11 cellular contexts compared by ENCODE assay signal in the genomic region with DNA sequence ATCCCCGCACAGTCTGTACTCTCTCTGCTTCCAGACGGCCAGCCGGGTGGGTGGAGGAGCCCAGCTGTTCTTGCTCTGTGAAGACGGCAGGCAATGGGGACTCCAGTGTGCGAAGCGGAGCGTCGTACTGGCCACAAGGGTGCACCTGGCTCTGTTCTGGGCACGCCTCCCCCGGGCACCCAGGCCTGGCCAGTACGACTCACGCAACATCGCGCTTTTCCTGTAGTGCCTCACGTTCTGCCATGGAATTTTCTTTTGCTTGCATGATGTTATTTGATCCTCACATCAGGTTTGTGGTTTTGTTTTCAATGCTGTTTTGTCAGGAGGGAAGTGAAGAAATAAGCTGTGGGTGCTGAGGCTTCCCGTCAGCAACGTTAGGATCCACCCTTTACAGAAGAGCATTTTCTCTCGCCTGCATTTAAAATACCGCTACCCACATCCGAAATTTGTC.
DNase-seq lines count a peak whose midpoint lies in the region; ATAC-seq and TF ChIP-seq lines count a peak whose summit lies in the region.
"Had no signal": no experiment of that assay in that cellular context is flagged by ENCODE, and none has a peak within 500 bp of the region (broad histone marks: within the 10 kb centered on the region; RNA-seq: fewer than 3 reads in every experiment).

No MANE protein-coding gene starts in this region.

- H3K27ac ChIP-seq in PC-3 (ENCODE audit: low read length) (no peak overlapping the region), SK-N-SH (ENCODE audit: low read depth in 2 of 2, low read length in 1 of 2) (no peak overlapping the region)
- H3K27ac ChIP-seq: tibial nerve had no signal

- H3K4me2 ChIP-seq in PC-3 (ENCODE audit: low read length) (no peak overlapping the region), SK-N-SH (no peak overlapping the region)

- no peak overlapping the region for H3K4me3 Mint-ChIP-seq in stimulated activated effector memory CD8-positive, alpha-beta T cell treated with anti-CD3 and anti-CD28 coated beads, Interleukin-12 subunit alpha, Interleukin-12 subunit beta, amount 100 ng/mL, for 72 hours
- H3K4me3 Mint-ChIP-seq: activated naive CD8-positive, alpha-beta T cell had no signal

- H3K9ac ChIP-seq in PC-3 (ENCODE audit: low read length) (no peak overlapping the region), SK-N-SH (no peak overlapping the region)

- POLR2A ChIA-PET in PC-3 (lab: Charles Lee; ENCODE audit: unreplicated experiment) (no interaction called here), SK-N-SH (lab: Yijun Ruan, JAX) (no interaction called here)

- TF ChIP-seq EP300 in SK-N-SH (IDR thresholded peaks at IDR 0.05; ENCODE audit: borderline replicate concordance in 1 of 2, low read depth in 1 of 2, low read length in 1 of 2) = no peak

- no peak for TF ChIP-seq RAD21 in SK-N-SH (IDR thresholded peaks at IDR 0.05; ENCODE audit: low read length)

- no peaks in the 10 kb centered on the region for H3K36me3 Mint-ChIP-seq in stimulated activated effector memory CD8-positive, alpha-beta T cell treated with anti-CD3 and anti-CD28 coated beads, Interleukin-12 subunit alpha, Interleukin-12 subunit beta, amount 100 ng/mL, for 72 hours
- H3K36me3 Mint-ChIP-seq: activated naive CD8-positive, alpha-beta T cell had no signal

- H4K20me1 ChIP-seq in PC-3 (ENCODE audit: low read length) (no peaks in the 10 kb centered on the region), SK-N-SH (ENCODE audit: insufficient read depth) (no peaks in the 10 kb centered on the region)

- peak; percentile 6 for DNase-seq in NCI-H146 (lab: John Stamatoyannopoulos, UW)
- DNase-seq in NCI-H146 treated with DMSO at 0.1 percent for 48 hours (lab: John Stamatoyannopoulos, UW; ENCODE audit: unreplicated experiment) = no peak
- peak; percentile 2 for DNase-seq in PC-3
- DNase-seq in epithelial cell of esophagus (ENCODE audit: low read depth) = peak; percentile 1
- no peak for DNase-seq in stimulated activated effector memory CD8-positive, alpha-beta T cell treated with anti-CD3 and anti-CD28 coated beads, Interleukin-12 subunit alpha, Interleukin-12 subunit beta, amount 100 ng/mL, for 72 hours (ENCODE audit: low spot score in 2 of 2)
- no peak for DNase-seq in SK-N-SH
- DNase-seq in A172 (ENCODE audit: low spot score) = no peak
- DNase-seq: 8988T had no signal

- H3F3A ChIP-seq in PC-3 (ENCODE audit: low read length, unreplicated experiment) (no peaks in the 10 kb centered on the region), SK-N-SH (replicated peaks; ENCODE audit: insufficient read depth) (no peaks in the 10 kb centered on the region)

- H3K27ac Mint-ChIP-seq in stimulated activated effector memory CD8-positive, alpha-beta T cell treated with anti-CD3 and anti-CD28 coated beads, Interleukin-12 subunit alpha, Interleukin-12 subunit beta, amount 100 ng/mL, for 72 hours = no peak overlapping the region
- H3K27ac Mint-ChIP-seq: activated naive CD8-positive, alpha-beta T cell had no signal

- BruUV-seq in PC-3 (replicated peaks; lab: Mats Ljungman, UMichigan) = no TSS peak

- CTCF ChIA-PET in PC-3 (lab: Charles Lee) = no interaction called here
- CTCF ChIA-PET in SK-N-SH (lab: Yijun Ruan, JAX) = no interaction called here

- H3K4me1 ChIP-seq in PC-3 (ENCODE audit: insufficient read depth, low read length) (no peaks in the 10 kb centered on the region), SK-N-SH (ENCODE audit: control insufficient read depth in 1 of 2, insufficient read depth in 2 of 2, low read depth in 1 of 2, low read length in 1 of 2) (no peaks in the 10 kb centered on the region)

- intact Hi-C loops in PC-3 (cut with micrococcal nuclease) = no loop called here

- H3K4me3 ChIP-seq in PC-3 (ENCODE audit: low read length) (no peak overlapping the region), epithelial cell of esophagus (ENCODE audit: low read length) (no peak overlapping the region), SK-N-SH (ENCODE audit: low read depth in 2 of 2, low read length in 1 of 2) (no peak overlapping the region)

- WGBS in SK-N-SH (ENCODE audit: low lambda C conversion rate) = 31% methylated on average over 18 of the region's 20 CpGs

- ATAC-seq in PC-3 (no peak), HG02852 (IDR thresholded peaks at IDR 0.05; ENCODE audit: unreplicated experiment) (no peak)
- peak; percentile 31 for ATAC-seq in stimulated activated effector memory CD8-positive, alpha-beta T cell treated with anti-CD3 and anti-CD28 coated beads, Interleukin-12 subunit alpha, Interleukin-12 subunit beta, amount 100 ng/mL, for 72 hours

- peaks cover 8% of the 10 kb centered on the region for H3K9me3 Mint-ChIP-seq in stimulated activated effector memory CD8-positive, alpha-beta T cell treated with anti-CD3 and anti-CD28 coated beads, Interleukin-12 subunit alpha, Interleukin-12 subunit beta, amount 100 ng/mL, for 72 hours

- no peaks in the 10 kb centered on the region for H3K9me3 ChIP-seq in PC-3 (ENCODE audit: low read length)
- H3K9me3 ChIP-seq in SK-N-SH = no peaks in the 10 kb centered on the region

- no peaks in the 10 kb centered on the region for H3K4me1 Mint-ChIP-seq in stimulated activated effector memory CD8-positive, alpha-beta T cell treated with anti-CD3 and anti-CD28 coated beads, Interleukin-12 subunit alpha, Interleukin-12 subunit beta, amount 100 ng/mL, for 72 hours

- H3K9me2 ChIP-seq in PC-3 (replicated peaks; ENCODE audit: low read length) (no peaks in the 10 kb centered on the region), SK-N-SH (no peaks in the 10 kb centered on the region)

- H3K36me3 ChIP-seq in PC-3 (ENCODE audit: low read depth, low read length) (no peaks in the 10 kb centered on the region), SK-N-SH (replicated peaks in 1 of 2; ENCODE audit: control insufficient read depth in 1 of 2, insufficient read depth in 2 of 2, low read length in 1 of 2) (no peaks in the 10 kb centered on the region)
- H3K36me3 ChIP-seq: tibial nerve had no signal

- TF ChIP-seq CTCF in PC-3 (conservative IDR thresholded peaks at IDR 0.05; ENCODE audit: low read depth, low read length) (no peak), epithelial cell of esophagus (IDR thresholded peaks at IDR 0.05; ENCODE audit: insufficient read depth, low read depth, low read length, missing control alignments) (no peak), SK-N-SH (IDR thresholded peaks at IDR 0.05) (no peak)

- H3K79me2 ChIP-seq in PC-3 (ENCODE audit: low read length) (no peaks in the 10 kb centered on the region), SK-N-SH (ENCODE audit: insufficient read depth) (no peaks in the 10 kb centered on the region)

- H2AFZ ChIP-seq in PC-3 (ENCODE audit: low read length) (no peak overlapping the region), SK-N-SH (ENCODE audit: low read depth) (no peak overlapping the region)

- no peaks in the 10 kb centered on the region for H3K27me3 ChIP-seq in PC-3 (ENCODE audit: low read length)
- H3K27me3 ChIP-seq in SK-N-SH (ENCODE audit: insufficient read depth) = no peaks in the 10 kb centered on the region
- H3K27me3 ChIP-seq: tibial nerve had no signal

TF ChIP-seq in SK-N-SH, 30 proteins besides CTCF, POLR2A, EP300 and RAD21 (continues in another document):
- no peak for TF ChIP-seq MXI1 (IDR thresholded peaks at IDR 0.05; ENCODE audit: low read depth, low read length)
- no peak for TF ChIP-seq NRF1 (IDR thresholded peaks at IDR 0.05; ENCODE audit: low read depth, low read length)
- TF ChIP-seq, protein P1, sequence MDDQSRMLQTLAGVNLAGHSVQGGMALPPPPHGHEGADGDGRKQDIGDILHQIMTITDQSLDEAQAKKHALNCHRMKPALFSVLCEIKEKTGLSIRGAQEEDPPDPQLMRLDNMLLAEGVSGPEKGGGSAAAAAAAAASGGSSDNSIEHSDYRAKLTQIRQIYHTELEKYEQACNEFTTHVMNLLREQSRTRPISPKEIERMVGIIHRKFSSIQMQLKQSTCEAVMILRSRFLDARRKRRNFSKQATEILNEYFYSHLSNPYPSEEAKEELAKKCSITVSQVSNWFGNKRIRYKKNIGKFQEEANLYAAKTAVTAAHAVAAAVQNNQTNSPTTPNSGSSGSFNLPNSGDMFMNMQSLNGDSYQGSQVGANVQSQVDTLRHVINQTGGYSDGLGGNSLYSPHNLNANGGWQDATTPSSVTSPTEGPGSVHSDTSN (IDR thresholded peaks at IDR 0.05) = no peak
- TF ChIP-seq, protein P2, sequence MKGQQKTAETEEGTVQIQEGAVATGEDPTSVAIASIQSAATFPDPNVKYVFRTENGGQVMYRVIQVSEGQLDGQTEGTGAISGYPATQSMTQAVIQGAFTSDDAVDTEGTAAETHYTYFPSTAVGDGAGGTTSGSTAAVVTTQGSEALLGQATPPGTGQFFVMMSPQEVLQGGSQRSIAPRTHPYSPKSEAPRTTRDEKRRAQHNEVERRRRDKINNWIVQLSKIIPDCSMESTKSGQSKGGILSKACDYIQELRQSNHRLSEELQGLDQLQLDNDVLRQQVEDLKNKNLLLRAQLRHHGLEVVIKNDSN (IDR thresholded peaks at IDR 0.05; ENCODE audit: borderline replicate concordance, low read depth) = no peak
- no peak for TF ChIP-seq TAF1 (IDR thresholded peaks at IDR 0.05; ENCODE audit: borderline replicate concordance, low read depth, low read length)
- TF ChIP-seq RXRA (IDR thresholded peaks at IDR 0.05; ENCODE audit: borderline replicate concordance, low read depth) = no peak
- TF ChIP-seq EZH2phosphoT487 (IDR thresholded peaks at IDR 0.05; ENCODE audit: borderline replicate concordance, low read depth) = no peak
- TF ChIP-seq, protein P3, sequence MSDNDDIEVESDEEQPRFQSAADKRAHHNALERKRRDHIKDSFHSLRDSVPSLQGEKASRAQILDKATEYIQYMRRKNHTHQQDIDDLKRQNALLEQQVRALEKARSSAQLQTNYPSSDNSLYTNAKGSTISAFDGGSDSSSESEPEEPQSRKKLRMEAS (IDR thresholded peaks at IDR 0.05; ENCODE audit: low read depth) = no peak
- TF ChIP-seq NFIC (IDR thresholded peaks at IDR 0.05; ENCODE audit: borderline replicate concordance) = no peak
- TF ChIP-seq CHD2 (IDR thresholded peaks at IDR 0.05; ENCODE audit: low read length, partially characterized antibody) = no peak
- no peak for TF ChIP-seq JUND (IDR thresholded peaks at IDR 0.05)
- TF ChIP-seq, protein P4, sequence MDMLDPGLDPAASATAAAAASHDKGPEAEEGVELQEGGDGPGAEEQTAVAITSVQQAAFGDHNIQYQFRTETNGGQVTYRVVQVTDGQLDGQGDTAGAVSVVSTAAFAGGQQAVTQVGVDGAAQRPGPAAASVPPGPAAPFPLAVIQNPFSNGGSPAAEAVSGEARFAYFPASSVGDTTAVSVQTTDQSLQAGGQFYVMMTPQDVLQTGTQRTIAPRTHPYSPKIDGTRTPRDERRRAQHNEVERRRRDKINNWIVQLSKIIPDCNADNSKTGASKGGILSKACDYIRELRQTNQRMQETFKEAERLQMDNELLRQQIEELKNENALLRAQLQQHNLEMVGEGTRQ (IDR thresholded peaks at IDR 0.05; ENCODE audit: borderline replicate concordance, low read depth, low read length) = no peak
- no peak for TF ChIP-seq MEF2A (IDR thresholded peaks at IDR 0.05; ENCODE audit: borderline replicate concordance, low read depth)
- TF ChIP-seq YY1 (IDR thresholded peaks at IDR 0.05; ENCODE audit: low read depth) = no peak
- no peak for TF ChIP-seq RCOR1 (IDR thresholded peaks at IDR 0.05; ENCODE audit: low read length)
- no peak for TF ChIP-seq SMC3 (IDR thresholded peaks at IDR 0.05; ENCODE audit: low read depth, low read length)

Comparison
In these comparisons a context has a peak if more than half of its experiments do, and no peak if none do; other contexts are left out.
1. DNase-seq: peak in NCI-H146 (single experiment), PC-3 (single experiment) and epithelial cell of esophagus (single experiment); none in NCI-H146 treated with DMSO at 0.1 percent for 48 hours (single experiment), stimulated activated effector memory CD8-positive, alpha-beta T cell treated with anti-CD3 and anti-CD28 coated beads, Interleukin-12 subunit alpha, Interleukin-12 subunit beta, amount 100 ng/mL, for 72 hours (0 of 2), SK-N-SH (single experiment) and A172 (single experiment).